28 cellular contexts compared by ENCODE assay signal in genomic region chr4:36758779-36759178, GRCh38.
DNase-seq lines count a peak whose midpoint lies in the region; ATAC-seq, FAIRE-seq and TF ChIP-seq lines count a peak whose summit lies in the region.
"Had no signal": no experiment of that assay in that cellular context is flagged by ENCODE, and none has a peak within 500 bp of the region (broad histone marks: within the 10 kb centered on the region; RNA-seq: fewer than 3 reads in every experiment).

No MANE protein-coding gene starts in this region.

- H4K20me1 ChIP-seq in hepatocyte (ENCODE audit: insufficient read depth, poor library complexity, severe bottlenecking) (no peaks in the 10 kb centered on the region), PC-9 (ENCODE audit: insufficient read depth) (no peaks in the 10 kb centered on the region)
- H4K20me1 ChIP-seq: BLaER1 had no signal

- no peak for FAIRE-seq in bronchial epithelial cell (lab: Jason Lieb, UNC)
- FAIRE-seq: A204.1, D721Med, G401.6, K562 had no signal

- H3K4me1 ChIP-seq in HUES48 (ENCODE audit: control insufficient read depth, insufficient read depth, low read length) (peaks cover 26% of the 10 kb centered on the region), hepatocyte (ENCODE audit: insufficient read depth) (no peaks in the 10 kb centered on the region), PC-9 (replicated peaks; ENCODE audit: insufficient read depth) (no peaks in the 10 kb centered on the region)
- H3K4me1 ChIP-seq: SJSA1 had no signal

- H3K9me2 ChIP-seq in hepatocyte (replicated peaks; ENCODE audit: insufficient read depth) (no peaks in the 10 kb centered on the region), PC-9 (ENCODE audit: insufficient read depth) (no peaks in the 10 kb centered on the region)

- CTCF ChIA-PET in PC-9 (lab: Charles Lee), result no interaction called here

- H3K9me3 ChIP-seq in HUES48 (ENCODE audit: control insufficient read depth, insufficient read depth, low read length) (no peaks in the 10 kb centered on the region), hepatocyte (ENCODE audit: low read depth) (no peaks in the 10 kb centered on the region), PC-9 (ENCODE audit: insufficient read depth, low read depth) (no peaks in the 10 kb centered on the region)
- H3K9me3 ChIP-seq: SJSA1 had no signal

- no peaks in the 10 kb centered on the region for H3F3A ChIP-seq in PC-9 (ENCODE audit: insufficient read depth, low read depth)

- H3K79me2 ChIP-seq in hepatocyte (no peaks in the 10 kb centered on the region), PC-9 (ENCODE audit: low read depth) (no peaks in the 10 kb centered on the region)

- H3K27ac ChIP-seq in HUES48 (ENCODE audit: low read depth, low read length) (peak overlapping the region; percentile 56), hepatocyte (peak overlapping the region; percentile 63), PC-9 (no peak overlapping the region)
- H3K27ac ChIP-seq: BLaER1, GM23248, HL-60, SJSA1 had no signal

- peak; percentile 1 for DNase-seq in bronchial epithelial cell (ENCODE audit: low read depth)
- DNase-seq in hepatocyte (ENCODE audit: low spot score), result no peak
- no peak for DNase-seq in T-helper 9 cell
- no peak for DNase-seq in PC-9
- no peak for DNase-seq in left ventricle myocardium superior
- DNase-seq in RPMI8226, result no peak
- DNase-seq: CD4-positive, CD25-positive, alpha-beta regulatory T cell; GM23248; Kasumi-1; NCI-H1092 treated with DMSO at 0.1 percent for 48 hours; NCI-H1436; NCI-H187; NCI-H2081 treated with DMSO at 0.1 percent for 48 hours; NCI-H2171; NCI-H226; NCI-H524; NCI-H774; PC-3; Right ventricle myocardium superior had no signal

- H2AFZ ChIP-seq in hepatocyte (no peak overlapping the region), PC-9 (no peak overlapping the region)
- H2AFZ ChIP-seq: GM23248 had no signal

- ATAC-seq in left ventricle myocardium superior, result no peak
- ATAC-seq: HCT116, K562, PC-3 had no signal

- H3K36me3 ChIP-seq in HUES48 (ENCODE audit: control insufficient read depth, insufficient read depth, low read length), result no peaks in the 10 kb centered on the region
- no peaks in the 10 kb centered on the region for H3K36me3 ChIP-seq in bronchial epithelial cell (ENCODE audit: control insufficient read depth, insufficient read depth, low read length)
- H3K36me3 ChIP-seq in hepatocyte (replicated peaks; ENCODE audit: insufficient read depth, low read depth), result no peaks in the 10 kb centered on the region
- H3K36me3 ChIP-seq in PC-9 (ENCODE audit: low read depth), result no peaks in the 10 kb centered on the region
- H3K36me3 ChIP-seq: BLaER1, SJSA1 had no signal

- POLR2A ChIA-PET in PC-9 (lab: Charles Lee; ENCODE audit: unreplicated experiment), result no interaction called here

- 83% methylated on average over 5 of the region's 5 CpGs for WGBS in hepatocyte (ENCODE audit: low lambda C conversion rate, missing lambda C conversion rate)

- no TSS peak for BruUV-seq in PC-9 (replicated peaks; lab: Mats Ljungman, UMichigan)

- H3K27me3 ChIP-seq in HUES48 (ENCODE audit: control insufficient read depth, insufficient read depth, low read length) (no peaks in the 10 kb centered on the region), bronchial epithelial cell (ENCODE audit: control insufficient read depth, insufficient read depth, low read length) (no peaks in the 10 kb centered on the region), hepatocyte (no peaks in the 10 kb centered on the region), PC-9 (ENCODE audit: insufficient read depth, low read depth) (no peaks in the 10 kb centered on the region)
- H3K27me3 ChIP-seq: BLaER1, SJSA1 had no signal

- H3K4me2 ChIP-seq in hepatocyte, result no peak overlapping the region
- no peak overlapping the region for H3K4me2 ChIP-seq in PC-9
- H3K4me2 ChIP-seq: BLaER1 had no signal

- H3K4me3 ChIP-seq in HUES48 (ENCODE audit: low read depth, low read length) (peak overlapping the region; percentile 18; the same call in 1 of the 2 replicates), bronchial epithelial cell (ENCODE audit: low read depth, low read length) (no peak overlapping the region), hepatocyte (no peak overlapping the region), PC-9 (no peak overlapping the region)
- H3K4me3 ChIP-seq: BLaER1, GM23248, K562, SJSA1 had no signal

- TF ChIP-seq CTCF in bronchial epithelial cell (IDR thresholded peaks at IDR 0.05; ENCODE audit: insufficient read depth, low read length, severe bottlenecking), result no peak
- no peak for TF ChIP-seq CTCF in hepatocyte (IDR thresholded peaks at IDR 0.05; ENCODE audit: poor library complexity)
- TF ChIP-seq CTCF in PC-9 (conservative IDR thresholded peaks at IDR 0.05), result no peak

- peak overlapping the region; percentile 28; the same call in 1 of the 2 replicates for H3K9ac ChIP-seq in HUES48 (ENCODE audit: low read depth, low read length)
- H3K9ac ChIP-seq: BLaER1, GM23248 had no signal

- intact Hi-C loops in PC-9 (cut with micrococcal nuclease; ENCODE audit: unreplicated experiment) (no loop called here), left ventricle myocardium superior (cut with micrococcal nuclease) (no loop called here)
